Comparison of ENCODE assay signal across 9 cellular contexts in the genomic region with DNA sequence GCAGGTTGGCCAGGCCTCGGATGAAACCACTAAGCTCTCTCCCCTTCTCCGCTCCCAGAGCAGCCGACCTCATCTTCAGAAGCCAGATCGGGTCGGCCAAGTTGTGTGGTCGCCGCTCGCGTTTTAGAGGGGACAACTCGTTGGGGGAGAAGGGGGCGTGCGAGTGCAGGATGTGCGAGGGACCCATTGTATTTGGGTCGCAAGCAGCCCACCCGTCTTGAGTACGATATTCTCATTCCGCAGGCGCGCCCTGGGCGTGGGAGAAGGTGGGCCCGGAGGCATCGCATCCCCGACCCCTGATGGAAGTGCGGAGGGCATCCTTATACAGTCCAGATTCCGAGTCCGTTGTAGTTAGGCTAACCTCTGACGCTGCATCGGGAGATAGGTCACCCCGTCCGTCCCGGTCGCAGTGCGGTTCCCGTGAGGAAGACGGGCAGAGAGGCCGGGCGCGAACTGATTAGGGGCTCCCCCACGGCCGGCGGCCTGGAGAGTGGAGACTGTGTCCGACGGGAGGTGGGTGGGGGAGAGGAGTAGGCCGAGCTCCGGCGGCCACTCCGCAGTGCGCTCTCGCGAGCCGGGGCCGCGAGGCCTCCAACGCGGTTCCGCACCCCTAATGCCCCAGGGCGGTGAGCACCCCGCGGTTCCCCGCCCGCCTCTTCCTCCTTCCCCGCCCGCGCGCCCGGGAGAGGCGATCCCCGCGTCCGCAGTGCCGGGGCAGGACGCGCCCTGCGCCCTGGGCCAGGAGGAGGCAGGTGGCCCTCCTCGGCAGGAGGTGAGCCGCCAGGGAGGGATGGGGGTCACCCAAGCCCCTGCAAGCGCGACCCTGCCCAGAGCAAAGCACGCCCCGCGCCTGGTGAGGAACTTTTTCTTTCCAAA. TPM values are rescaled to one million over a fixed set of nuclear protein-coding genes. Genes with fewer than 3 reads are reported as not detected.
DNase-seq lines count a peak whose midpoint lies in the region; ATAC-seq and FAIRE-seq lines count a peak whose summit lies in the region.
"Had no signal": no experiment of that assay in that cellular context is flagged by ENCODE, and none has a peak within 500 bp of the region (broad histone marks: within the 10 kb centered on the region; RNA-seq: fewer than 3 reads in every experiment).

No MANE protein-coding gene starts in this region.

- H3K36me3 Mint-ChIP-seq in stimulated activated naive CD8-positive, alpha-beta T cell treated with anti-CD3 and anti-CD28 coated beads, Interleukin-15, Interleukin-2, amounts not matched to agents 100 ng/mL and 50 ng/mL, for 24 hours (ENCODE audit: low read depth): no peaks in the 10 kb centered on the region
- H3K36me3 Mint-ChIP-seq in central memory CD8-positive, alpha-beta T cell (ENCODE audit: insufficient read depth): peaks cover 11% of the 10 kb centered on the region
- peaks cover 0 to 17% of the 10 kb centered on the region in 2 donors for H3K36me3 Mint-ChIP-seq in naive B cell

- peaks cover 75% of the 10 kb centered on the region for H3K27me3 Mint-ChIP-seq in stimulated activated naive CD8-positive, alpha-beta T cell treated with anti-CD3 and anti-CD28 coated beads, Interleukin-15, Interleukin-2, amounts not matched to agents 100 ng/mL and 50 ng/mL, for 24 hours
- H3K27me3 Mint-ChIP-seq in central memory CD8-positive, alpha-beta T cell: peaks cover 70% of the 10 kb centered on the region
- peaks cover 57 to 72% (median 70%) of the 10 kb centered on the region in 3 donors for H3K27me3 Mint-ChIP-seq in naive B cell

- peak overlapping the region; percentile 13 for H3K4me3 Mint-ChIP-seq in stimulated activated naive CD8-positive, alpha-beta T cell treated with anti-CD3 and anti-CD28 coated beads, Interleukin-15, Interleukin-2, amounts not matched to agents 100 ng/mL and 50 ng/mL, for 24 hours
- peak overlapping the region; percentile 86 for H3K4me3 Mint-ChIP-seq in central memory CD8-positive, alpha-beta T cell
- H3K4me3 Mint-ChIP-seq in naive B cell: peak overlapping the region in 5 of 8 donors; percentile 5 to 49 (median 37)

- FAIRE-seq in HTR-8/SVneo (lab: Jason Lieb, UNC): no peak

- DNase-seq in stimulated activated naive CD8-positive, alpha-beta T cell treated with anti-CD3 and anti-CD28 coated beads, Interleukin-15, Interleukin-2, amounts not matched to agents 100 U/mL and 50 U/mL, for 24 hours: no peak
- no peak for DNase-seq in central memory CD8-positive, alpha-beta T cell (ENCODE audit: low spot score in 2 of 2)
- DNase-seq in naive B cell: no peak
- no peak for DNase-seq in HTR-8/SVneo (ENCODE audit: insufficient read length, low spot score)
- DNase-seq: GOT3 had no signal

- H3K9me3 Mint-ChIP-seq in stimulated activated naive CD8-positive, alpha-beta T cell treated with anti-CD3 and anti-CD28 coated beads, Interleukin-15, Interleukin-2, amounts not matched to agents 100 ng/mL and 50 ng/mL, for 24 hours: no peaks in the 10 kb centered on the region
- no peaks in the 10 kb centered on the region for H3K9me3 Mint-ChIP-seq in central memory CD8-positive, alpha-beta T cell
- peaks cover 0 to 5% (median 3%) of the 10 kb centered on the region in 7 donors for H3K9me3 Mint-ChIP-seq in naive B cell

- H3K27ac Mint-ChIP-seq in stimulated activated naive CD8-positive, alpha-beta T cell treated with anti-CD3 and anti-CD28 coated beads, Interleukin-15, Interleukin-2, amounts not matched to agents 100 ng/mL and 50 ng/mL, for 24 hours: no peak overlapping the region
- no peak overlapping the region for H3K27ac Mint-ChIP-seq in central memory CD8-positive, alpha-beta T cell (ENCODE audit: low read depth)
- no peak overlapping the region for H3K27ac Mint-ChIP-seq in naive B cell

- ATAC-seq in stimulated activated naive CD8-positive, alpha-beta T cell treated with anti-CD3 and anti-CD28 coated beads, Interleukin-15, Interleukin-2, amounts not matched to agents 100 U/mL and 50 U/mL, for 24 hours: no peak
- no peak for ATAC-seq in central memory CD8-positive, alpha-beta T cell (replicated peaks; ENCODE audit: extremely low read depth, poor library complexity, severe bottlenecking)
- ATAC-seq in naive B cell (ENCODE audit: low read depth in 2 of 2) (no peak), HG03521 (IDR thresholded peaks at IDR 0.05; ENCODE audit: unreplicated experiment) (no peak), GM21360 (IDR thresholded peaks at IDR 0.05; ENCODE audit: unreplicated experiment) (no peak), HG02970 (IDR thresholded peaks at IDR 0.05; ENCODE audit: low FRiP score, unreplicated experiment) (no peak)

- H3K4me1 Mint-ChIP-seq in stimulated activated naive CD8-positive, alpha-beta T cell treated with anti-CD3 and anti-CD28 coated beads, Interleukin-15, Interleukin-2, amounts not matched to agents 100 ng/mL and 50 ng/mL, for 24 hours (ENCODE audit: low read depth): peaks cover 36% of the 10 kb centered on the region
- H3K4me1 Mint-ChIP-seq in central memory CD8-positive, alpha-beta T cell: peaks cover 20% of the 10 kb centered on the region
- H3K4me1 Mint-ChIP-seq in naive B cell: peaks cover 17 to 20% (median 20%) of the 10 kb centered on the region in 3 donors

RNA-seq across cellular contexts. Expression of gene SP5, which starts 1.6 kb away (rescaled TPM):
- not detected for polyA plus RNA-seq in naive B cell (ENCODE audit: low read depth in 6 of 6)

RNA-seq across cellular contexts. Expression of gene ERICH2, which starts 56.7 kb away (rescaled TPM):
- polyA plus RNA-seq in naive B cell (ENCODE audit: low read depth in 6 of 6): not detected

Comparison
In these comparisons a context has a peak if more than half of its experiments do, and no peak if none do; other contexts are left out.
1. H3K4me3 Mint-ChIP-seq: peak in every context shown above with its lines; median percentile 86 in central memory CD8-positive, alpha-beta T cell; 37 in naive B cell; 13 in stimulated activated naive CD8-positive, alpha-beta T cell treated with anti-CD3 and anti-CD28 coated beads, Interleukin-15, Interleukin-2, amounts not matched to agents 100 ng/mL and 50 ng/mL, for 24 hours.